In genomic region chr12:64544371-64544770, GRCh38 we compare ENCODE assay signal across 29 cellular contexts.
"Had no signal": no experiment of that assay in that cellular context is flagged by ENCODE, and none has a peak within 500 bp of the region (broad histone marks: within the 10 kb centered on the region; RNA-seq: fewer than 3 reads in every experiment).

No MANE protein-coding gene starts in this region.

- H3K9me3 Mint-ChIP-seq: activated CD4-positive, alpha-beta T cell treated with anti-CD3 and anti-CD28 coated beads, Interleukin-2, amount 10 ng/mL, durations not matched to agents 24 days and 14 days; activated CD8-positive, alpha-beta T cell treated with anti-CD3 and anti-CD28 coated beads for 36 hours; activated naive CD4-positive, alpha-beta T cell treated with anti-CD3 and anti-CD28 coated beads, Interleukin-2, amount 50 U/mL, for 24 hours; activated naive CD8-positive, alpha-beta T cell treated with anti-CD3 and anti-CD28 coated beads, Interleukin-2, amount 10 ng/mL, durations not matched to agents 7 days and 5 days; activated T-cell treated with anti-CD3 and anti-CD28 coated beads, Interleukin-2, amount 50 U/mL, for 24 hours; activated T-helper 2 cell treated with anti-CD3 and anti-CD28 coated beads, Interferon-gamma antibody, Interleukin-2, Interleukin-4, amounts not matched to agents 10 μg/mL and 5 μg/mL and 100 μg/mL, durations not matched to agents 14 hours and 24 hours and 36 hours; central memory CD8-positive, alpha-beta T cell; T-helper 1 cell treated with Interleukin-12 subunit alpha and Interleukin-12 subunit beta and Interleukin-4 antibody, amounts not matched to agents 30 μg/mL and 1 μg/mL, for 36 hours; T-helper 2 cell treated with Interferon-gamma antibody and Interleukin-4, amounts not matched to agents 5 μg/mL and 100 μg/mL, for 36 hours had no signal

- H3K4me3 ChIP-seq: ascending aorta, cardiac muscle cell, MG63, PC-9 had no signal

- DNase-seq: activated CD4-positive, alpha-beta T cell treated with anti-CD3 and anti-CD28 coated beads for 1 hour; activated CD4-positive, alpha-beta T cell treated with anti-CD3 and anti-CD28 coated beads, Interleukin-2, amount 10 ng/mL, durations not matched to agents 24 days and 14 days; activated CD4-positive, alpha-beta T cell treated with anti-CD3 and anti-CD28 coated beads, Interleukin-2, amount 50 U/mL, for 4 hours; activated CD4-positive, CD25-positive, alpha-beta regulatory T cell; activated CD8-positive, alpha-beta T cell treated with anti-CD3 and anti-CD28 coated beads for 36 hours; activated gamma-delta T cell; activated naive CD4-positive, alpha-beta T cell treated with Interleukin-2 at 50 U/mL for 16 hours; activated naive CD8-positive, alpha-beta T cell treated with anti-CD3 and anti-CD28 coated beads, Interleukin-2, amount 10 ng/mL, durations not matched to agents 7 days and 5 days; activated T-cell treated with anti-CD3 and anti-CD28 coated beads, Interleukin-2, amount 50 U/mL, for 24 hours; amygdala; Kasumi-1; KG1; MG63; NCI-H1048; NCI-H1694; NCI-H1930; NCI-H2171; NCI-H526 treated with DMSO at 0.1 percent for 48 hours; PC-9 had no signal

- H3K4me3 Mint-ChIP-seq: activated CD4-positive, alpha-beta T cell treated with anti-CD3 and anti-CD28 coated beads, Interleukin-2, amount 10 ng/mL, durations not matched to agents 24 days and 14 days; activated CD8-positive, alpha-beta T cell treated with anti-CD3 and anti-CD28 coated beads for 36 hours; activated naive CD4-positive, alpha-beta T cell treated with anti-CD3 and anti-CD28 coated beads, Interleukin-2, amount 50 U/mL, for 24 hours; activated naive CD8-positive, alpha-beta T cell treated with anti-CD3 and anti-CD28 coated beads, Interleukin-2, amount 10 ng/mL, durations not matched to agents 7 days and 5 days; activated T-cell treated with anti-CD3 and anti-CD28 coated beads, Interleukin-2, amount 50 U/mL, for 24 hours; central memory CD8-positive, alpha-beta T cell; T-helper 1 cell treated with Interleukin-12 subunit alpha and Interleukin-12 subunit beta and Interleukin-4 antibody, amounts not matched to agents 30 μg/mL and 1 μg/mL, for 36 hours; T-helper 2 cell treated with Interferon-gamma antibody and Interleukin-4, amounts not matched to agents 5 μg/mL and 100 μg/mL, for 36 hours had no signal

- H3K27ac ChIP-seq: ascending aorta, cardiac muscle cell, PC-9, RWPE1, VCaP had no signal

- H3K36me3 ChIP-seq: ascending aorta, cardiac muscle cell, MG63 had no signal

- ATAC-seq: activated CD8-positive, alpha-beta T cell treated with anti-CD3 and anti-CD28 coated beads for 36 hours; Right ventricle myocardium inferior had no signal

- H3K9me3 ChIP-seq: ascending aorta, MG63 had no signal

- H3K27me3 Mint-ChIP-seq: activated CD8-positive, alpha-beta T cell treated with anti-CD3 and anti-CD28 coated beads for 36 hours; activated naive CD4-positive, alpha-beta T cell treated with anti-CD3 and anti-CD28 coated beads, Interleukin-2, amount 50 U/mL, for 24 hours had no signal

- H3K4me2 ChIP-seq: PC-9 had no signal

- H3K36me3 Mint-ChIP-seq: activated naive CD4-positive, alpha-beta T cell treated with anti-CD3 and anti-CD28 coated beads, Interleukin-2, amount 50 U/mL, for 24 hours; activated naive CD8-positive, alpha-beta T cell treated with anti-CD3 and anti-CD28 coated beads, Interleukin-2, amount 10 ng/mL, durations not matched to agents 7 days and 5 days had no signal

- H2AFZ ChIP-seq: PC-9 had no signal

- H3K4me1 ChIP-seq: ascending aorta had no signal

- H3K27me3 ChIP-seq: ascending aorta, cardiac muscle cell, MG63 had no signal

- H3K27ac Mint-ChIP-seq: activated CD4-positive, alpha-beta T cell treated with anti-CD3 and anti-CD28 coated beads, Interleukin-2, amount 10 ng/mL, durations not matched to agents 24 days and 14 days; activated CD8-positive, alpha-beta T cell treated with anti-CD3 and anti-CD28 coated beads for 36 hours; activated naive CD4-positive, alpha-beta T cell treated with anti-CD3 and anti-CD28 coated beads, Interleukin-2, amount 50 U/mL, for 24 hours; activated naive CD8-positive, alpha-beta T cell treated with anti-CD3 and anti-CD28 coated beads, Interleukin-2, amount 10 ng/mL, durations not matched to agents 7 days and 5 days; activated T-cell treated with anti-CD3 and anti-CD28 coated beads, Interleukin-2, amount 50 U/mL, for 24 hours; activated T-helper 2 cell treated with anti-CD3 and anti-CD28 coated beads, Interferon-gamma antibody, Interleukin-2, Interleukin-4, amounts not matched to agents 10 μg/mL and 5 μg/mL and 100 μg/mL, durations not matched to agents 14 hours and 24 hours and 36 hours; T-helper 1 cell treated with Interleukin-12 subunit alpha and Interleukin-12 subunit beta and Interleukin-4 antibody, amounts not matched to agents 30 μg/mL and 1 μg/mL, for 36 hours; T-helper 2 cell treated with Interferon-gamma antibody and Interleukin-4, amounts not matched to agents 5 μg/mL and 100 μg/mL, for 36 hours had no signal
